In genomic region chr16:58551496-58551895, GRCh38 we compare ENCODE assay signal across 29 cellular contexts. TPM values are rescaled to one million over a fixed set of nuclear protein-coding genes. Genes with fewer than 3 reads are reported as not detected.
A peak's percentile ranks its signal among the peaks of the same experiment; 100 is the strongest.
DNase-seq lines count a peak whose midpoint lies in the region; TF ChIP-seq lines count a peak whose summit lies in the region.
"Had no signal": no experiment of that assay in that cellular context is flagged by ENCODE, and none has a peak within 500 bp of the region (broad histone marks: within the 10 kb centered on the region; RNA-seq: fewer than 3 reads in every experiment).

No MANE protein-coding gene starts in this region.

- H3K27ac Mint-ChIP-seq in activated CD4-positive, alpha-beta memory T cell treated with anti-CD3 and anti-CD28 coated beads for 36 hours: peak overlapping the region; percentile 13
- no peak overlapping the region for H3K27ac Mint-ChIP-seq in activated CD4-positive, alpha-beta memory T cell treated with anti-CD3 and anti-CD28 coated beads, Interleukin-2, amount 10 ng/mL, durations not matched to agents 7 days and 5 days
- peak overlapping the region; percentile 40 for H3K27ac Mint-ChIP-seq in glutamatergic neuron (ENCODE audit: unreplicated experiment)
- H3K27ac Mint-ChIP-seq: activated CD8-positive, alpha-beta memory T cell treated with anti-CD3 and anti-CD28 coated beads, Interleukin-2, amount 10 ng/mL, durations not matched to agents 7 days and 5 days; T-cell had no signal

- no peaks in the 10 kb centered on the region for H3K27me3 ChIP-seq in Karpas-422 (ENCODE audit: low read length)
- H3K27me3 ChIP-seq: ascending aorta, ovary, SJSA1, stomach had no signal

- H3K9me3 ChIP-seq in Karpas-422 (ENCODE audit: low read length): no peaks in the 10 kb centered on the region
- H3K9me3 ChIP-seq: A549, ascending aorta, ovary, SJSA1, stomach had no signal

- no peak overlapping the region for H3K4me3 ChIP-seq in Karpas-422 (ENCODE audit: low read length)
- H3K4me3 ChIP-seq: A549, ascending aorta, GM12878, ovary, SJSA1, stomach had no signal

- no peak overlapping the region for H3K4me2 ChIP-seq in Karpas-422 (ENCODE audit: low read depth, low read length, poor library complexity, severe bottlenecking)
- H3K4me2 ChIP-seq: A549, KMS-11 had no signal

- intact Hi-C loops in activated CD4-positive, alpha-beta memory T cell treated with anti-CD3 and anti-CD28 coated beads for 36 hours (cut with micrococcal nuclease): no loop called here

- no peak overlapping the region for H2AFZ ChIP-seq in Karpas-422 (ENCODE audit: low read length)

- no peak overlapping the region for H3K27ac ChIP-seq in Karpas-422 (ENCODE audit: low read length)
- H3K27ac ChIP-seq: A549, ascending aorta, KMS-11, ovary, SJSA1, stomach, WERI-Rb-1 had no signal

- no peaks in the 10 kb centered on the region for H3K9me3 Mint-ChIP-seq in activated CD4-positive, alpha-beta memory T cell treated with anti-CD3 and anti-CD28 coated beads for 36 hours
- no peaks in the 10 kb centered on the region for H3K9me3 Mint-ChIP-seq in activated CD4-positive, alpha-beta memory T cell treated with anti-CD3 and anti-CD28 coated beads, Interleukin-2, amount 10 ng/mL, durations not matched to agents 7 days and 5 days
- H3K9me3 Mint-ChIP-seq in glutamatergic neuron (ENCODE audit: unreplicated experiment): peaks cover 2% of the 10 kb centered on the region
- H3K9me3 Mint-ChIP-seq: CD4-positive, alpha-beta T cell; effector memory CD8-positive, alpha-beta T cell; T-cell had no signal

- in situ Hi-C loops in ACHN (cut with HindIII; ENCODE audit: low pct_ligation_motif_present, low pct_unique_long_range_greater_than_20kb, low sequenced_read_pairs): no loop called here

- no peaks in the 10 kb centered on the region for H3K27me3 Mint-ChIP-seq in activated CD4-positive, alpha-beta memory T cell treated with anti-CD3 and anti-CD28 coated beads for 36 hours
- H3K27me3 Mint-ChIP-seq in activated CD4-positive, alpha-beta memory T cell treated with anti-CD3 and anti-CD28 coated beads, Interleukin-2, amount 10 ng/mL, durations not matched to agents 7 days and 5 days: no peaks in the 10 kb centered on the region
- no peaks in the 10 kb centered on the region for H3K27me3 Mint-ChIP-seq in glutamatergic neuron (ENCODE audit: unreplicated experiment)
- H3K27me3 Mint-ChIP-seq: activated CD8-positive, alpha-beta memory T cell treated with anti-CD3 and anti-CD28 coated beads, Interleukin-2, amount 10 ng/mL, durations not matched to agents 7 days and 5 days; CD4-positive, alpha-beta T cell; effector memory CD8-positive, alpha-beta T cell; T-cell had no signal

- peaks cover 85% of the 10 kb centered on the region for H3K36me3 ChIP-seq in Karpas-422 (ENCODE audit: insufficient read depth, low read length)
- H3K36me3 ChIP-seq: ovary had no signal

- no peak for TF ChIP-seq CTCF in glutamatergic neuron (IDR thresholded peaks at IDR 0.05; ENCODE audit: partially characterized antibody, unreplicated experiment)

- H4K20me1 ChIP-seq in Karpas-422 (ENCODE audit: insufficient read depth, low read depth, low read length): no peaks in the 10 kb centered on the region

- DNase-seq in activated CD4-positive, alpha-beta memory T cell treated with anti-CD3 and anti-CD28 coated beads for 36 hours: no peak
- no peak for DNase-seq in activated CD4-positive, alpha-beta memory T cell treated with anti-CD3 and anti-CD28 coated beads, Interleukin-2, amount 10 ng/mL, durations not matched to agents 7 days and 5 days
- DNase-seq in M059J (ENCODE audit: low read depth): peak; percentile 40
- DNase-seq in glutamatergic neuron: no peak
- peak; percentile 56 for DNase-seq in myocyte (ENCODE audit: low read depth)
- DNase-seq in ACHN: no peak
- DNase-seq in Karpas-422: no peak
- no peak for DNase-seq in NCI-H524 treated with DMSO at 0.1 percent for 48 hours (lab: John Stamatoyannopoulos, UW)
- DNase-seq: activated CD4-positive, alpha-beta T cell treated with anti-CD3 and anti-CD28 coated beads for 48 hours; activated CD8-positive, alpha-beta memory T cell treated with anti-CD3 and anti-CD28 coated beads, Interleukin-2, amount 10 ng/mL, durations not matched to agents 7 days and 5 days; activated T-cell treated with anti-CD3 and anti-CD28 coated beads, Interleukin-2, amount 50 U/mL, for 48 hours; CD4-positive, alpha-beta T cell; central memory CD4-positive, alpha-beta T cell; effector memory CD8-positive, alpha-beta T cell; head of caudate nucleus; MV-4-11; NCI-H146; NCI-H748 treated with DMSO at 0.1 percent for 48 hours; ovary; stimulated activated CD4-positive, alpha-beta T cell treated with anti-CD3 and anti-CD28 coated beads, Interleukin-12 subunit alpha, Interleukin-12 subunit beta, amount 100 ng/mL, for 4 hours; stimulated activated CD4-positive, alpha-beta T cell treated with anti-CD3 and anti-CD28 coated beads, Interleukin-2, amount 100 ng/mL, for 48 hours; stomach; T-cell; WERI-Rb-1 had no signal

- H3K9ac ChIP-seq in Karpas-422 (ENCODE audit: low read length): no peak overlapping the region
- H3K9ac ChIP-seq: KMS-11 had no signal

- H3K79me2 ChIP-seq in Karpas-422 (ENCODE audit: low read length): peaks cover 41% of the 10 kb centered on the region

- CTCF ChIA-PET in activated CD4-positive, alpha-beta memory T cell treated with anti-CD3 and anti-CD28 coated beads for 36 hours (lab: Charles Lee): no interaction called here
- CTCF ChIA-PET in activated CD4-positive, alpha-beta memory T cell treated with anti-CD3 and anti-CD28 coated beads, Interleukin-2, amount 10 ng/mL, durations not matched to agents 7 days and 5 days (lab: Charles Lee): no interaction called here

- POLR2A ChIA-PET in activated CD4-positive, alpha-beta memory T cell treated with anti-CD3 and anti-CD28 coated beads for 36 hours (lab: Charles Lee): no interaction called here
- POLR2A ChIA-PET in activated CD4-positive, alpha-beta memory T cell treated with anti-CD3 and anti-CD28 coated beads, Interleukin-2, amount 10 ng/mL, durations not matched to agents 7 days and 5 days (lab: Charles Lee): no interaction called here

- H3K4me3 Mint-ChIP-seq in activated CD4-positive, alpha-beta memory T cell treated with anti-CD3 and anti-CD28 coated beads for 36 hours: no peak overlapping the region
- H3K4me3 Mint-ChIP-seq in activated CD4-positive, alpha-beta memory T cell treated with anti-CD3 and anti-CD28 coated beads, Interleukin-2, amount 10 ng/mL, durations not matched to agents 7 days and 5 days: no peak overlapping the region
- no peak overlapping the region for H3K4me3 Mint-ChIP-seq in glutamatergic neuron (ENCODE audit: unreplicated experiment)
- H3K4me3 Mint-ChIP-seq: activated CD8-positive, alpha-beta memory T cell treated with anti-CD3 and anti-CD28 coated beads, Interleukin-2, amount 10 ng/mL, durations not matched to agents 7 days and 5 days; CD4-positive, alpha-beta T cell; effector memory CD8-positive, alpha-beta T cell; T-cell had no signal

- H3K4me1 Mint-ChIP-seq in activated CD4-positive, alpha-beta memory T cell treated with anti-CD3 and anti-CD28 coated beads for 36 hours (ENCODE audit: low read depth): no peaks in the 10 kb centered on the region
- H3K4me1 Mint-ChIP-seq in activated CD4-positive, alpha-beta memory T cell treated with anti-CD3 and anti-CD28 coated beads, Interleukin-2, amount 10 ng/mL, durations not matched to agents 7 days and 5 days: no peaks in the 10 kb centered on the region
- no peaks in the 10 kb centered on the region for H3K4me1 Mint-ChIP-seq in glutamatergic neuron (ENCODE audit: low read depth, unreplicated experiment)
- H3K4me1 Mint-ChIP-seq: activated CD8-positive, alpha-beta memory T cell treated with anti-CD3 and anti-CD28 coated beads, Interleukin-2, amount 10 ng/mL, durations not matched to agents 7 days and 5 days had no signal

- no peaks in the 10 kb centered on the region for H3K4me1 ChIP-seq in Karpas-422 (ENCODE audit: low read length)
- H3K4me1 ChIP-seq: A549, ascending aorta, SJSA1 had no signal

- H3K36me3 Mint-ChIP-seq in activated CD4-positive, alpha-beta memory T cell treated with anti-CD3 and anti-CD28 coated beads for 36 hours: peaks cover 58% of the 10 kb centered on the region
- H3K36me3 Mint-ChIP-seq in activated CD4-positive, alpha-beta memory T cell treated with anti-CD3 and anti-CD28 coated beads, Interleukin-2, amount 10 ng/mL, durations not matched to agents 7 days and 5 days (ENCODE audit: low read depth): peaks cover 88% of the 10 kb centered on the region
- H3K36me3 Mint-ChIP-seq in glutamatergic neuron (ENCODE audit: unreplicated experiment): no peaks in the 10 kb centered on the region

- no peaks in the 10 kb centered on the region for H3K9me2 ChIP-seq in Karpas-422 (replicated peaks; ENCODE audit: insufficient read depth, low read length)

RNA-seq across cellular contexts. Expression of gene SETD6, which starts 36.2 kb away (rescaled TPM):
- total RNA-seq in activated CD4-positive, alpha-beta memory T cell treated with anti-CD3 and anti-CD28 coated beads for 36 hours: 10 to 100 TPM; 12.9 to 14.5 TPM
- 1 to 10 TPM; 8.9 to 9.2 TPM for total RNA-seq in activated CD4-positive, alpha-beta memory T cell treated with anti-CD3 and anti-CD28 coated beads, Interleukin-2, amount 10 ng/mL, durations not matched to agents 7 days and 5 days
- 7.5 and 11.0 TPM in 2 replicates for total RNA-seq in M059J (2014; rRNA removed; shearing (Covaris generic))
- total RNA-seq in glutamatergic neuron (ENCODE audit: unreplicated experiment) (25.9 TPM), myocyte (15.0 and 19.6 TPM in 2 replicates)
- 10.6 TPM for polyA plus RNA-seq in myocyte (2012)
- total RNA-seq in Karpas-422 (2014; rRNA removed; shearing (Covaris generic); ENCODE audit: low replicate concordance): 2.9 and 5.6 TPM in 2 replicates

RNA-seq across cellular contexts. Expression of gene NDRG4, which starts 51.6 kb away (rescaled TPM):
- total RNA-seq in activated CD4-positive, alpha-beta memory T cell treated with anti-CD3 and anti-CD28 coated beads for 36 hours: 1 to 10 TPM; 1.3 to 1.6 TPM
- 1 to 10 TPM in 1 of 2 experiments, under 1 TPM in 1; 0.83 to 1.2 TPM for total RNA-seq in activated CD4-positive, alpha-beta memory T cell treated with anti-CD3 and anti-CD28 coated beads, Interleukin-2, amount 10 ng/mL, durations not matched to agents 7 days and 5 days
- total RNA-seq in M059J (2014; rRNA removed; shearing (Covaris generic)): 6.5 and 12.3 TPM in 2 replicates
- total RNA-seq in glutamatergic neuron (ENCODE audit: unreplicated experiment) (677 TPM), myocyte (45.2 and 45.3 TPM in 2 replicates)
- polyA plus RNA-seq in myocyte (2012): 36.7 TPM
- 11.9 and 37.3 TPM in 2 replicates for total RNA-seq in Karpas-422 (2014; rRNA removed; shearing (Covaris generic); ENCODE audit: low replicate concordance)

Comparison
In these comparisons a context has a peak if more than half of its experiments do, and no peak if none do; other contexts are left out.
1. DNase-seq: peak in M059J (single experiment) and myocyte (single experiment); none in activated CD4-positive, alpha-beta memory T cell treated with anti-CD3 and anti-CD28 coated beads for 36 hours (single experiment), activated CD4-positive, alpha-beta memory T cell treated with anti-CD3 and anti-CD28 coated beads, Interleukin-2, amount 10 ng/mL, durations not matched to agents 7 days and 5 days (single experiment), glutamatergic neuron (single experiment), ACHN (single experiment), Karpas-422 (single experiment) and NCI-H524 treated with DMSO at 0.1 percent for 48 hours (single experiment).
2. RNA of gene NDRG4, which starts 51.6 kb away (total RNA-seq): 677 TPM in glutamatergic neuron (single experiment); 45.2 to 45.3 TPM in myocyte, 11.9 to 37.3 TPM in Karpas-422, 6.5 to 12.3 TPM in M059J, 1.3 to 1.6 TPM in activated CD4-positive, alpha-beta memory T cell treated with anti-CD3 and anti-CD28 coated beads for 36 hours and 0.83 to 1.2 TPM in activated CD4-positive, alpha-beta memory T cell treated with anti-CD3 and anti-CD28 coated beads, Interleukin-2, amount 10 ng/mL, durations not matched to agents 7 days and 5 days; every median in the first group is over 10 times any median in the second.